8 cellular contexts compared by ENCODE assay signal in genomic region chr11:3163241-3163981, GRCh38. TPM values are rescaled to one million over a fixed set of nuclear protein-coding genes. Genes with fewer than 3 reads are reported as not detected.
DNase-seq lines count a peak whose midpoint lies in the region; ATAC-seq and TF ChIP-seq lines count a peak whose summit lies in the region.

No MANE protein-coding gene starts in this region.

- no peaks in the 10 kb centered on the region for H3K36me3 ChIP-seq in neuron (ENCODE audit: insufficient read depth, low read length)

- H3K27me3 Mint-ChIP-seq in CD14-positive monocyte (ENCODE audit: low read depth in 3 of 3) = peaks cover 12 to 15% (median 13%) of the 10 kb centered on the region in 3 donors

- H3K36me3 Mint-ChIP-seq in CD14-positive monocyte = peaks cover 8 to 10% of the 10 kb centered on the region in 2 donors

- H3K27me3 ChIP-seq in neuron (ENCODE audit: insufficient read depth, low read length) = no peaks in the 10 kb centered on the region

- H3K4me3 ChIP-seq in neuron (ENCODE audit: low read length) = peak overlapping the region; percentile 79

- peak overlapping the region in 4 of 7 donors; percentile 33 to 70 (median 66) for H3K27ac Mint-ChIP-seq in CD14-positive monocyte

- TF ChIP-seq CTCF in CD14-positive monocyte (IDR thresholded peaks at IDR 0.05) = no peak

- H3K4me1 ChIP-seq in neuron (ENCODE audit: insufficient read depth, low read length) = peaks cover 41% of the 10 kb centered on the region

- H2AFZ ChIP-seq in neuron (ENCODE audit: low read depth, low read length) = no peak overlapping the region

- TF ChIP-seq POLR2A in erythroblast (IDR thresholded peaks at IDR 0.05; ENCODE audit: low read length) = no peak

- DNase-seq in CD14-positive monocyte (ENCODE audit: low spot score) = peak; percentile 37
- DNase-seq in OCI-M1 (lab: John Stamatoyannopoulos, UW) = peak; percentile 40
- DNase-seq in erythroblast (lab: John Stamatoyannopoulos, UW) = peak; percentile 59 to 64
- no peak for DNase-seq in GDM1 (lab: John Stamatoyannopoulos, UW)

- intact Hi-C loops in CD14-positive monocyte (cut with micrococcal nuclease) = loop anchor here in 1 of 2 donors (5.0 kb wide), 1 partner anchor 51 kb away; no protein-coding TSS in a partner anchor

- peak overlapping the region; percentile 81 to 92 for H3K4me3 Mint-ChIP-seq in CD14-positive monocyte

- ATAC-seq in HG03469 (IDR thresholded peaks at IDR 0.05; ENCODE audit: unreplicated experiment) = no peak
- ATAC-seq in GM18907 (IDR thresholded peaks at IDR 0.05; ENCODE audit: unreplicated experiment) = no peak
- no peak for ATAC-seq in HG02759 (IDR thresholded peaks at IDR 0.05; ENCODE audit: unreplicated experiment)

- H3K9me3 ChIP-seq in neuron (ENCODE audit: low read length) = no peaks in the 10 kb centered on the region

- peaks cover 0 to under 1% (median 0%) of the 10 kb centered on the region in 7 donors for H3K9me3 Mint-ChIP-seq in CD14-positive monocyte

- H3K4me1 Mint-ChIP-seq in CD14-positive monocyte = peaks cover 74% of the 10 kb centered on the region

RNA-seq across cellular contexts. Expression of gene OSBPL5, which starts 1.7 kb away (rescaled TPM):
- polyA plus RNA-seq in CD14-positive monocyte = 1 to 10 TPM; 3.1 to 6.8 TPM

RNA-seq across cellular contexts. Expression of gene MRGPRG, which starts 55.2 kb away (rescaled TPM):
- polyA plus RNA-seq in CD14-positive monocyte = not detected
